In the genomic region with DNA sequence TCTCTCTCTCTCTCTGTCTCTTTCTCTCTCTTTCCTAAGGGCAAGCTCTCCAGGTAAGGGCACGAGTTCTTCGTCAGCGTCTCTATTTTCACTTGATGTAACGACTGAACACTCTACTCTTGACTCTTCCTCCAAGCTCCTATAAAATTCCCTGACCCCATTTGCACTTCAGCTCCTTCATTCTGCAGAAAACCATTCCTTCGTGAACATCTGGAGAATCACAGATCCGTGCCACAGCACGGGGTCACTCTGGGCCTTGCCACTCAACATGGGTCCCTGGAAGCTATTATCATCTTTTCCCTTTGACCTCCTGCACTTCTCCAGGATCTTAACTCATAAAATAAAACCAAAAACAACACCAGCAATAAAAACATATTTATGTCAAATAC, we compare ENCODE assay signal across 1 cellular context.
TF ChIP-seq lines count a peak whose summit lies in the region.

No MANE protein-coding gene starts in this region.

TF ChIP-seq in GM23338, 12 proteins besides CTCF, POLR2A, EP300 and RAD21 (continued from another document):
- no peak for TF ChIP-seq ZNF462 (CRISPR knock-in tag; IDR thresholded peaks at IDR 0.05)
- no peak for TF ChIP-seq ZNF331 (CRISPR knock-in tag; IDR thresholded peaks at IDR 0.05; ENCODE audit: low read depth)
